ENCODE assay signal across 9 cellular contexts in genomic region chr1:109630081-109630880, GRCh38. TPM values are rescaled to one million over a fixed set of nuclear protein-coding genes. Genes with fewer than 3 reads are reported as not detected.
DNase-seq lines count a peak whose midpoint lies in the region; ATAC-seq and TF ChIP-seq lines count a peak whose summit lies in the region.
"Had no signal": no experiment of that assay in that cellular context is flagged by ENCODE, and none has a peak within 500 bp of the region (broad histone marks: within the 10 kb centered on the region; RNA-seq: fewer than 3 reads in every experiment).

No MANE protein-coding gene starts in this region.

- H3K36me3 ChIP-seq in gastroesophageal sphincter: peaks cover 0 to 66% of the 10 kb centered on the region in 2 donors

- no peak for TF ChIP-seq POLR2A in lower leg skin (IDR thresholded peaks at IDR 0.05)
- no peak for TF ChIP-seq POLR2A in gastroesophageal sphincter (IDR thresholded peaks at IDR 0.05)

- H3K4me3 ChIP-seq in lower leg skin (ENCODE audit: low read depth, poor library complexity, severe bottlenecking) (no peak overlapping the region), gastroesophageal sphincter (no peak overlapping the region)

- no peaks in the 10 kb centered on the region for H3K9me3 ChIP-seq in gastroesophageal sphincter

- ATAC-seq in gastroesophageal sphincter (no peak), GM19467 (IDR thresholded peaks at IDR 0.05; ENCODE audit: unreplicated experiment) (no peak)

- no peak for DNase-seq in AG09319 (ENCODE audit: extremely low read depth, low read depth)
- DNase-seq in HEK293T (ENCODE audit: extremely low spot score): peak; percentile 63
- DNase-seq in activated naive CD4-positive, alpha-beta T cell treated with anti-CD3 and anti-CD28 coated beads, Interleukin-2, amount 50 U/mL, for 16 hours: peak; percentile 46
- DNase-seq in lower leg skin (ENCODE audit: low spot score in 2 of 2): peak; percentile 13 to 80
- DNase-seq in RPMI8226: no peak
- no peak for DNase-seq in retina
- DNase-seq: Kasumi-1 had no signal

- WGBS in lower leg skin, 2 donors: 80 to 94% methylated on average over 22 to 29 of the region's 30 CpGs
- 96% methylated on average over 4 of the region's 30 CpGs; no CpG with 5 or more reads in 1 of the 2 donors for WGBS in gastroesophageal sphincter (ENCODE audit: low coverage in 1 of 2), 2 donors

- H3K27ac ChIP-seq in gastroesophageal sphincter: no peak overlapping the region

- intact Hi-C loops in lower leg skin (cut with DNase I; ENCODE audit: low total_unique reads): loop anchor here (10.0 kb wide), 1 partner anchor 355 kb away; the partner anchor contains the start of gene AHCYL1

- POLR2A ChIA-PET in HEK293T (lab: Yijun Ruan, JAX): interaction anchor here (0.7 to 6.0 kb wide), 4 partner anchors 10 to 85 kb away, joined by 3 to 37 read pairs (median 4); partner anchors contain the start of genes AMPD2 and GNAI3

- TF ChIP-seq EP300 in gastroesophageal sphincter (IDR thresholded peaks at IDR 0.05): no peak

- H3K4me1 ChIP-seq in gastroesophageal sphincter: peaks cover 0 to 41% (median 0%) of the 10 kb centered on the region in 3 donors

- TF ChIP-seq CTCF in AG09319 (IDR thresholded peaks at IDR 0.05; ENCODE audit: low read depth, low read length) (peak; percentile 2), lower leg skin (IDR thresholded peaks at IDR 0.05) (no peak), gastroesophageal sphincter (IDR thresholded peaks at IDR 0.05) (peak in 1 of 4 experiments; percentile 64)

- H3K27me3 ChIP-seq in gastroesophageal sphincter: no peaks in the 10 kb centered on the region

- CTCF ChIA-PET in HEK293T (lab: Yijun Ruan, JAX): interaction anchor here (0.6 to 4.7 kb wide), 11 partner anchors 9 to 458 kb away, joined by 3 to 42 read pairs (median 6); partner anchors contain the start of genes AMPD2, GNAI3 and GNAT2

TF ChIP-seq in HEK293T, 16 proteins besides CTCF, POLR2A, EP300 and RAD21:
- TF ChIP-seq LEF1 (IDR thresholded peaks at IDR 0.05; ENCODE audit: borderline replicate concordance) (no peak), FOXK2 (IDR thresholded peaks at IDR 0.05) (no peak), NFRKB (IDR thresholded peaks at IDR 0.05) (no peak), ZNF384 (IDR thresholded peaks at IDR 0.05) (no peak), TARDBP (IDR thresholded peaks at IDR 0.05) (no peak), ARNT (IDR thresholded peaks at IDR 0.05) (no peak), FOXA1 (IDR thresholded peaks at IDR 0.05) (no peak), BHLHE40 (IDR thresholded peaks at IDR 0.05; ENCODE audit: borderline replicate concordance) (no peak), ELF4 (IDR thresholded peaks at IDR 0.05) (no peak)

RNA-seq across cellular contexts. Expression of gene AMPD2, which starts 10.6 kb away (rescaled TPM):
- total RNA-seq in lower leg skin (10 to 100 TPM; 30.9 to 62.1 (median 40.7) TPM), gastroesophageal sphincter (10 to 100 TPM; 28.9 to 38.0 (median 35.6) TPM)

RNA-seq across cellular contexts. Expression of gene GNAT2, which starts 10.9 kb away (rescaled TPM):
- total RNA-seq in lower leg skin: not detected
- total RNA-seq in gastroesophageal sphincter: not detected

RNA-seq across cellular contexts. Expression of gene GSTM4, which starts 25.6 kb away (rescaled TPM):
- total RNA-seq in lower leg skin (10 to 100 TPM; 13.4 to 23.3 (median 19.1) TPM), gastroesophageal sphincter (10 to 100 TPM; 21.4 to 71.0 (median 42.4) TPM)

RNA-seq across cellular contexts. Expression of gene GSTM2, which starts 37.6 kb away (rescaled TPM):
- 100 to 1,000 TPM in 1 of 4 donors, 10 to 100 TPM in 3; 48.1 to 183 (median 57.2) TPM for total RNA-seq in lower leg skin
- total RNA-seq in gastroesophageal sphincter: 10 to 100 TPM; 10.4 to 93.7 (median 42.2) TPM

RNA-seq across cellular contexts. Expression of gene GSTM1, which starts 57.3 kb away (rescaled TPM):
- 10 to 100 TPM in 2 of 4 donors, not detected in 2; 26.1 to 60.4 TPM for total RNA-seq in lower leg skin
- total RNA-seq in gastroesophageal sphincter: 10 to 100 TPM in 1 of 4 donors, not detected in 3; 33.1 TPM

Comparison
In these comparisons a context has a peak if more than half of its experiments do, and no peak if none do; other contexts are left out.
1. DNase-seq: peak in HEK293T (single experiment), activated naive CD4-positive, alpha-beta T cell treated with anti-CD3 and anti-CD28 coated beads, Interleukin-2, amount 50 U/mL, for 16 hours (single experiment) and lower leg skin (2 of 2); none in AG09319 (single experiment), RPMI8226 (single experiment) and retina (single experiment).